Comparison of ENCODE assay signal across 8 cellular contexts in genomic region chr11:60970369-60970774, GRCh38. TPM values are rescaled to one million over a fixed set of nuclear protein-coding genes. Genes with fewer than 3 reads are reported as not detected.
DNase-seq lines count a peak whose midpoint lies in the region; ATAC-seq and TF ChIP-seq lines count a peak whose summit lies in the region.

No MANE protein-coding gene starts in this region.

- H3K9me3 Mint-ChIP-seq in H9: peaks cover 12 to 22% of the 10 kb centered on the region in 2 experiments
- peaks cover 6% of the 10 kb centered on the region for H3K9me3 Mint-ChIP-seq in activated T-helper 2 cell treated with anti-CD3 and anti-CD28 coated beads, Interferon-gamma antibody, Interleukin-2, Interleukin-4, amounts not matched to agents 10 μg/mL and 5 μg/mL and 100 μg/mL, durations not matched to agents 14 hours and 24 hours and 36 hours
- peaks cover 4% of the 10 kb centered on the region for H3K9me3 Mint-ChIP-seq in glutamatergic neuron (ENCODE audit: unreplicated experiment)

- H3K18ac ChIP-seq in H9 (ENCODE audit: insufficient read length, low read depth, low read length): no peak overlapping the region

- H2AFZ ChIP-seq in H9 (ENCODE audit: low read length): no peak overlapping the region

- H3K79me2 ChIP-seq in H9 (ENCODE audit: insufficient read depth, low read length): no peaks in the 10 kb centered on the region

- no CpG with 5 or more reads among the region's 9 CpGs for WGBS in H9 (ENCODE audit: extremely low coverage, insufficient read length, low lambda C conversion rate)

- H3K4me1 Mint-ChIP-seq in H9 (no peaks in the 10 kb centered on the region), glutamatergic neuron (ENCODE audit: low read depth, unreplicated experiment) (no peaks in the 10 kb centered on the region)
- H3K4me1 Mint-ChIP-seq in activated T-helper 2 cell treated with anti-CD3 and anti-CD28 coated beads, Interferon-gamma antibody, Interleukin-2, Interleukin-4, amounts not matched to agents 10 μg/mL and 5 μg/mL and 100 μg/mL, durations not matched to agents 14 hours and 24 hours and 36 hours (ENCODE audit: low read depth): peaks cover 29% of the 10 kb centered on the region

- no peak overlapping the region for H2BK120ac ChIP-seq in H9 (ENCODE audit: low read depth, low read length, poor library complexity, severe bottlenecking)

- in situ Hi-C loops in gastrocnemius medialis (cut with MboI; ENCODE audit: low sequenced_read_pairs in 4 of 4): no loop called here

- H3K9me3 ChIP-seq in H9 (ENCODE audit: control insufficient read depth, low read depth, low read length) (no peaks in the 10 kb centered on the region), gastrocnemius medialis (no peaks in the 10 kb centered on the region)

- no peak overlapping the region for H2BK5ac ChIP-seq in H9 (ENCODE audit: insufficient read length, low read length)

- no peak for TF ChIP-seq POLR2A in gastrocnemius medialis (IDR thresholded peaks at IDR 0.05)

- no peak overlapping the region for H3T11ph ChIP-seq in H9 (ENCODE audit: low read length)

- no peak overlapping the region for H3K4me2 ChIP-seq in H9 (ENCODE audit: insufficient read depth, insufficient read length, low read length)

- no peak overlapping the region for H3K4me3 ChIP-seq in gastrocnemius medialis

- H3K27ac ChIP-seq in H9 (ENCODE audit: insufficient read length, low read depth, low read length) (no peak overlapping the region), gastrocnemius medialis (no peak overlapping the region)

- no peaks in the 10 kb centered on the region for H3K4me1 ChIP-seq in H9 (ENCODE audit: insufficient read depth, low read length)
- H3K4me1 ChIP-seq in gastrocnemius medialis: no peaks in the 10 kb centered on the region

- H3K23me2 ChIP-seq in H9 (ENCODE audit: insufficient read length, low read depth, low read length, poor library complexity, severe bottlenecking): no peaks in the 10 kb centered on the region

- no peak overlapping the region for H3K14ac ChIP-seq in H9 (ENCODE audit: insufficient read depth, low read length)

- H4K5ac ChIP-seq in H9 (ENCODE audit: insufficient read length, low read depth, low read length): no peak overlapping the region

- no peak overlapping the region for H3K4me3 Mint-ChIP-seq in H9
- peak overlapping the region; percentile 51 for H3K4me3 Mint-ChIP-seq in activated T-helper 2 cell treated with anti-CD3 and anti-CD28 coated beads, Interferon-gamma antibody, Interleukin-2, Interleukin-4, amounts not matched to agents 10 μg/mL and 5 μg/mL and 100 μg/mL, durations not matched to agents 14 hours and 24 hours and 36 hours (ENCODE audit: low read depth)
- no peak overlapping the region for H3K4me3 Mint-ChIP-seq in glutamatergic neuron (ENCODE audit: unreplicated experiment)

- H3K36me3 Mint-ChIP-seq in H9 (ENCODE audit: insufficient read depth in 1 of 3, low read depth in 3 of 3): peaks cover 0 to 7% (median 6%) of the 10 kb centered on the region in 3 experiments; a peak in 5 of 7 replicates
- H3K36me3 Mint-ChIP-seq in activated T-helper 2 cell treated with anti-CD3 and anti-CD28 coated beads, Interferon-gamma antibody, Interleukin-2, Interleukin-4, amounts not matched to agents 10 μg/mL and 5 μg/mL and 100 μg/mL, durations not matched to agents 14 hours and 24 hours and 36 hours (ENCODE audit: low read depth): peaks cover 33% of the 10 kb centered on the region
- peaks cover 22% of the 10 kb centered on the region for H3K36me3 Mint-ChIP-seq in glutamatergic neuron (ENCODE audit: unreplicated experiment)

- no peak overlapping the region for H3K23ac ChIP-seq in H9 (ENCODE audit: insufficient read length, low read depth, low read length)

- intact Hi-C loops in activated T-helper 2 cell treated with anti-CD3 and anti-CD28 coated beads, Interferon-gamma antibody, Interleukin-2, Interleukin-4, amounts not matched to agents 10 μg/mL and 5 μg/mL and 100 μg/mL, durations not matched to agents 14 hours and 24 hours and 36 hours (cut with micrococcal nuclease): loop anchor here (1.0 to 2.0 kb wide), 4 partner anchors 34 to 217 kb away; no protein-coding TSS in a partner anchor
- intact Hi-C loops in gastrocnemius medialis (cut with DNase I; ENCODE audit: low total_unique reads): loop anchor here (1.0 to 2.0 kb wide), 2 partner anchors 158 to 217 kb away; no protein-coding TSS in a partner anchor

- H2BK15ac ChIP-seq in H9 (ENCODE audit: low read depth, low read length): no peak overlapping the region

- H3K4ac ChIP-seq in H9 (ENCODE audit: low read depth, low read length): no peak overlapping the region

- H3K27me3 Mint-ChIP-seq in H9 (ENCODE audit: low read depth) (peaks cover 29% of the 10 kb centered on the region), glutamatergic neuron (ENCODE audit: unreplicated experiment) (peaks cover 5% of the 10 kb centered on the region)
- H3K27me3 Mint-ChIP-seq in activated T-helper 2 cell treated with anti-CD3 and anti-CD28 coated beads, Interferon-gamma antibody, Interleukin-2, Interleukin-4, amounts not matched to agents 10 μg/mL and 5 μg/mL and 100 μg/mL, durations not matched to agents 14 hours and 24 hours and 36 hours (ENCODE audit: low read depth): peaks cover 5% of the 10 kb centered on the region

- H4K91ac ChIP-seq in H9 (ENCODE audit: insufficient read length, low read depth, low read length): no peak overlapping the region

- no peak overlapping the region for H2AK5ac ChIP-seq in H9 (ENCODE audit: insufficient read length, low read length)

- H3K9ac ChIP-seq in H9 (ENCODE audit: extremely low read depth, insufficient read length, low read length): no peak overlapping the region

- no peak overlapping the region for H3K27ac Mint-ChIP-seq in H9
- no peak overlapping the region for H3K27ac Mint-ChIP-seq in activated T-helper 2 cell treated with anti-CD3 and anti-CD28 coated beads, Interferon-gamma antibody, Interleukin-2, Interleukin-4, amounts not matched to agents 10 μg/mL and 5 μg/mL and 100 μg/mL, durations not matched to agents 14 hours and 24 hours and 36 hours
- H3K27ac Mint-ChIP-seq in glutamatergic neuron (ENCODE audit: unreplicated experiment): no peak overlapping the region

- DNase-seq in CD1c-positive myeloid dendritic cell (ENCODE audit: extremely low spot score) (peak; percentile 74), H9 (peak; percentile 69), RKO (ENCODE audit: low spot score) (peak; percentile 41), glutamatergic neuron (peak; percentile 73), gastrocnemius medialis (no peak)
- DNase-seq in activated T-helper 2 cell treated with anti-CD3 and anti-CD28 coated beads, Interferon-gamma antibody, Interleukin-2, Interleukin-4, amounts not matched to agents 10 μg/mL and 5 μg/mL and 100 μg/mL, durations not matched to agents 14 hours and 24 hours and 36 hours (ENCODE audit: low spot score): peak; percentile 70

- peak; percentile 87 for TF ChIP-seq CTCF in H9 (conservative IDR thresholded peaks at IDR 0.05)
- peak; percentile 73 for TF ChIP-seq CTCF in glutamatergic neuron (IDR thresholded peaks at IDR 0.05; ENCODE audit: partially characterized antibody, unreplicated experiment)
- peak; percentile 41 to 85 (median 73) for TF ChIP-seq CTCF in gastrocnemius medialis (IDR thresholded peaks at IDR 0.05 in 4 of 5, conservative IDR thresholded peaks at IDR 0.05 in 1 of 5)

- H3K79me1 ChIP-seq in H9 (ENCODE audit: insufficient read depth, low read depth, low read length, poor library complexity, severe bottlenecking): no peaks in the 10 kb centered on the region

- no peaks in the 10 kb centered on the region for H3K27me3 ChIP-seq in H9 (ENCODE audit: insufficient read depth, low read length)
- H3K27me3 ChIP-seq in gastrocnemius medialis: no peaks in the 10 kb centered on the region

- H4K8ac ChIP-seq in H9 (replicated peaks; ENCODE audit: insufficient read length, low read depth, low read length): no peak overlapping the region

- H2BK12ac ChIP-seq in H9 (ENCODE audit: insufficient read length, low read depth, low read length): no peak overlapping the region

- no peaks in the 10 kb centered on the region for H4K20me1 ChIP-seq in H9 (ENCODE audit: control insufficient read depth, insufficient read depth, insufficient read length)

- ATAC-seq in gastrocnemius medialis: peak in 1 of 2 donors; percentile 46
- ATAC-seq in GM21526 (IDR thresholded peaks at IDR 0.05; ENCODE audit: low FRiP score, unreplicated experiment): no peak
- no peak for ATAC-seq in HG02870 (IDR thresholded peaks at IDR 0.05; ENCODE audit: unreplicated experiment)

- H3K56ac ChIP-seq in H9 (ENCODE audit: insufficient read length, low read depth, low read length): no peak overlapping the region

- H3K36me3 ChIP-seq in gastrocnemius medialis: no peaks in the 10 kb centered on the region

- no peak overlapping the region for H2BK20ac ChIP-seq in H9 (ENCODE audit: low read depth, low read length, poor library complexity, severe bottlenecking)

RNA-seq across cellular contexts. Expression of gene CD6, which starts 1.1 kb away (rescaled TPM):
- total RNA-seq in H9 (2021): not detected in 2 replicates
- 308 and 327 TPM in 2 replicates for total RNA-seq in activated T-helper 2 cell treated with anti-CD3 and anti-CD28 coated beads, Interferon-gamma antibody, Interleukin-2, Interleukin-4, amounts not matched to agents 10 μg/mL and 5 μg/mL and 100 μg/mL, durations not matched to agents 14 hours and 24 hours and 36 hours
- total RNA-seq in glutamatergic neuron (ENCODE audit: unreplicated experiment): not detected
- under 1 TPM in 2 of 4 donors, not detected in 2; 0.16 to 0.25 TPM for total RNA-seq in gastrocnemius medialis

RNA-seq across cellular contexts. Expression of gene SLC15A3, which starts 18.4 kb away (rescaled TPM):
- total RNA-seq in H9 (2021) (7.0 and 8.1 TPM in 2 replicates), glutamatergic neuron (ENCODE audit: unreplicated experiment) (4.4 TPM), gastrocnemius medialis (1 to 10 TPM; 2.8 to 6.9 (median 6.0) TPM)
- 2.1 and 2.2 TPM in 2 replicates for total RNA-seq in activated T-helper 2 cell treated with anti-CD3 and anti-CD28 coated beads, Interferon-gamma antibody, Interleukin-2, Interleukin-4, amounts not matched to agents 10 μg/mL and 5 μg/mL and 100 μg/mL, durations not matched to agents 14 hours and 24 hours and 36 hours

RNA-seq across cellular contexts. Expression of gene TMEM132A, which starts 46.1 kb away (rescaled TPM):
- total RNA-seq in H9 (2021) (84.5 and 95.5 TPM in 2 replicates), glutamatergic neuron (ENCODE audit: unreplicated experiment) (664 TPM), gastrocnemius medialis (1 to 10 TPM; 2.5 to 3.7 (median 3.1) TPM)
- total RNA-seq in activated T-helper 2 cell treated with anti-CD3 and anti-CD28 coated beads, Interferon-gamma antibody, Interleukin-2, Interleukin-4, amounts not matched to agents 10 μg/mL and 5 μg/mL and 100 μg/mL, durations not matched to agents 14 hours and 24 hours and 36 hours: 1.1 and 1.2 TPM in 2 replicates

RNA-seq across cellular contexts. Expression of gene TMEM109, which starts 56.4 kb away (rescaled TPM):
- 36.4 and 38.0 TPM in 2 replicates for total RNA-seq in H9 (2021)
- 112 and 120 TPM in 2 replicates for total RNA-seq in activated T-helper 2 cell treated with anti-CD3 and anti-CD28 coated beads, Interferon-gamma antibody, Interleukin-2, Interleukin-4, amounts not matched to agents 10 μg/mL and 5 μg/mL and 100 μg/mL, durations not matched to agents 14 hours and 24 hours and 36 hours
- total RNA-seq in glutamatergic neuron (ENCODE audit: unreplicated experiment): 4.0 TPM
- 100 to 1,000 TPM in 2 of 4 donors, 10 to 100 TPM in 2; 56.5 to 105 (median 82.6) TPM for total RNA-seq in gastrocnemius medialis

Comparison
In these comparisons a context has a peak if more than half of its experiments do, and no peak if none do; other contexts are left out.
1. DNase-seq: peak in CD1c-positive myeloid dendritic cell (single experiment), H9 (single experiment), RKO (single experiment), activated T-helper 2 cell treated with anti-CD3 and anti-CD28 coated beads, Interferon-gamma antibody, Interleukin-2, Interleukin-4, amounts not matched to agents 10 μg/mL and 5 μg/mL and 100 μg/mL, durations not matched to agents 14 hours and 24 hours and 36 hours (single experiment) and glutamatergic neuron (single experiment); none in gastrocnemius medialis (0 of 2).
2. RNA of gene CD6, which starts 1.1 kb away (total RNA-seq): 308 to 327 TPM in activated T-helper 2 cell treated with anti-CD3 and anti-CD28 coated beads, Interferon-gamma antibody, Interleukin-2, Interleukin-4, amounts not matched to agents 10 μg/mL and 5 μg/mL and 100 μg/mL, durations not matched to agents 14 hours and 24 hours and 36 hours; 0.16 to 0.25 TPM in gastrocnemius medialis, not detected in glutamatergic neuron (single experiment) and not detected in H9; every median in the first group is over 100 times any median in the second.
3. RNA of gene TMEM132A, which starts 46.1 kb away (total RNA-seq): 664 TPM in glutamatergic neuron (single experiment) and 84.5 to 95.5 TPM in H9; 2.5 to 3.7 TPM in gastrocnemius medialis and 1.1 to 1.2 TPM in activated T-helper 2 cell treated with anti-CD3 and anti-CD28 coated beads, Interferon-gamma antibody, Interleukin-2, Interleukin-4, amounts not matched to agents 10 μg/mL and 5 μg/mL and 100 μg/mL, durations not matched to agents 14 hours and 24 hours and 36 hours; every median in the first group is over 10 times any median in the second.
4. Peak in every context shown above with its lines, with median percentiles within 50 percentile points of each other: CTCF ChIP-seq.